15 cellular contexts compared by ENCODE assay signal in genomic region chr4:76767983-76768382, GRCh38.
DNase-seq lines count a peak whose midpoint lies in the region; ATAC-seq and TF ChIP-seq lines count a peak whose summit lies in the region.
"Had no signal": no experiment of that assay in that cellular context is flagged by ENCODE, and none has a peak within 500 bp of the region (broad histone marks: within the 10 kb centered on the region; RNA-seq: fewer than 3 reads in every experiment).

No MANE protein-coding gene starts in this region.

- peak overlapping the region in 1 of 2 experiments; percentile 83; a peak in 2 of 4 replicates for H4K8ac ChIP-seq in IMR-90 (ENCODE audit: low read depth in 2 of 2, low read length in 2 of 2)

- H3K36me3 ChIP-seq in BJ (ENCODE audit: control insufficient read depth, insufficient read depth, low read length), result peaks cover 14% of the 10 kb centered on the region
- H3K36me3 ChIP-seq in IMR-90 (ENCODE audit: control insufficient read depth, insufficient read depth, low read length), result peaks cover 17% of the 10 kb centered on the region
- no peaks in the 10 kb centered on the region for H3K36me3 ChIP-seq in brain microvascular endothelial cell (replicated peaks)
- H3K36me3 ChIP-seq: uterus had no signal

- peak overlapping the region; percentile 90 for H2BK20ac ChIP-seq in IMR-90 (ENCODE audit: low read depth, low read length)

- 0% methylated on average over 1 of the region's 2 CpGs; no CpG with 5 or more reads in 1 of the 2 experiments for WGBS in IMR-90 (ENCODE audit: extremely low coverage in 2 of 2, insufficient read length in 1 of 2), 2 experiments

- no peak for TF ChIP-seq POLR2A in IMR-90 (IDR thresholded peaks at IDR 0.05; ENCODE audit: low read depth, low read length)

- H2AK5ac ChIP-seq in IMR-90 (ENCODE audit: low read depth, low read length), result no peak overlapping the region

- H3K14ac ChIP-seq in IMR-90 (replicated peaks; ENCODE audit: low read depth, low read length), result peak overlapping the region; percentile 73; the same call in 1 of the 2 replicates

- peak overlapping the region; percentile 87 for H3K56ac ChIP-seq in IMR-90 (ENCODE audit: extremely low read depth, insufficient read depth, low read length)

- H3K4me1 ChIP-seq in IMR-90 (ENCODE audit: control insufficient read depth, insufficient read depth, low read length), result peaks cover 28% of the 10 kb centered on the region
- H3K4me1 ChIP-seq: uterus had no signal

- no TSS peak for BruUV-seq in IMR-90 (replicated peaks; lab: Mats Ljungman, UMichigan)

- no peak for TF ChIP-seq RAD21 in IMR-90 (IDR thresholded peaks at IDR 0.05; ENCODE audit: low read length)

- H3K27me3 ChIP-seq in BJ (ENCODE audit: control insufficient read depth, insufficient read depth, low read length) (no peaks in the 10 kb centered on the region), IMR-90 (ENCODE audit: control insufficient read depth, insufficient read depth, low read length) (no peaks in the 10 kb centered on the region), brain microvascular endothelial cell (replicated peaks) (no peaks in the 10 kb centered on the region)
- H3K27me3 ChIP-seq: uterus had no signal

- TF ChIP-seq CTCF in BJ (IDR thresholded peaks at IDR 0.05; ENCODE audit: insufficient read depth, low read depth, low read length) (no peak), IMR-90 (conservative IDR thresholded peaks at IDR 0.05; ENCODE audit: low read depth, low read length) (no peak), brain microvascular endothelial cell (IDR thresholded peaks at IDR 0.05; ENCODE audit: low read depth, low read length, missing control alignments) (no peak), natural killer cell (IDR thresholded peaks at IDR 0.05) (no peak)

- DNase-seq in BJ (ENCODE audit: low read depth) (peak; percentile 70), IMR-90 (peak; percentile 70), brain microvascular endothelial cell (peak; percentile 39), myocyte (ENCODE audit: low read depth) (peak; percentile 22), substantia nigra (lab: John Stamatoyannopoulos, UW) (no peak), natural killer cell (no peak), SHP77 (lab: John Stamatoyannopoulos, UW) (no peak)
- DNase-seq: central memory CD4-positive, alpha-beta T cell; effector memory CD8-positive, alpha-beta T cell; KBM-7; NCI-H1092 treated with DMSO at 0.1 percent for 48 hours; PC-3; uterus had no signal

- no peak overlapping the region; the same call in 1 of the 2 replicates for H3K9ac ChIP-seq in IMR-90 (ENCODE audit: low read depth, low read length)

- H3K27ac Mint-ChIP-seq in natural killer cell, result no peak overlapping the region
- H3K27ac Mint-ChIP-seq: activated T-helper 1 cell treated with anti-CD3 and anti-CD28 coated beads, Interleukin-12 subunit alpha, Interleukin-12 subunit beta, Interleukin-2, Interleukin-4 antibody, amounts not matched to agents 30 ng/mL and 10 ng/mL and 1 ng/mL, durations not matched to agents 14 hours and 24 hours and 36 hours; effector memory CD8-positive, alpha-beta T cell had no signal

- peak overlapping the region; percentile 80; the same call in 1 of the 2 replicates for H3K4ac ChIP-seq in IMR-90 (ENCODE audit: low read depth, low read length)

- no peaks in the 10 kb centered on the region for H3K9me3 Mint-ChIP-seq in natural killer cell
- H3K9me3 Mint-ChIP-seq: activated T-helper 1 cell treated with anti-CD3 and anti-CD28 coated beads, Interleukin-12 subunit alpha, Interleukin-12 subunit beta, Interleukin-2, Interleukin-4 antibody, amounts not matched to agents 30 ng/mL and 10 ng/mL and 1 ng/mL, durations not matched to agents 14 hours and 24 hours and 36 hours; effector memory CD8-positive, alpha-beta T cell had no signal

- intact Hi-C loops in IMR-90 (cut with micrococcal nuclease), result no loop called here
- intact Hi-C loops in natural killer cell (cut with micrococcal nuclease), result no loop called here

- H3K4me3 ChIP-seq in BJ (ENCODE audit: low read depth, low read length), result no peak overlapping the region
- H3K4me3 ChIP-seq in IMR-90 (ENCODE audit: insufficient read depth, low read depth, low read length), result no peak overlapping the region
- no peak overlapping the region for H3K4me3 ChIP-seq in brain microvascular endothelial cell (ENCODE audit: low read depth, low read length)
- H3K4me3 ChIP-seq: uterus had no signal

- H2BK5ac ChIP-seq in IMR-90 (ENCODE audit: low read depth, low read length, poor library complexity, severe bottlenecking), result peak overlapping the region; percentile 95

- H3K27ac ChIP-seq in IMR-90 (ENCODE audit: insufficient read depth, low read length), result peak overlapping the region; percentile 69; the same call in 1 of the 2 replicates
- no peak overlapping the region for H3K27ac ChIP-seq in brain microvascular endothelial cell
- H3K27ac ChIP-seq in substantia nigra (ENCODE audit: low read depth, low read length, poor library complexity, severe bottlenecking), result no peak overlapping the region
- H3K27ac ChIP-seq: uterus had no signal

- peak overlapping the region; percentile 48; the same call in 1 of the 2 replicates for H3K4me2 ChIP-seq in IMR-90 (ENCODE audit: low read depth, low read length)

- H2BK15ac ChIP-seq in IMR-90 (ENCODE audit: low read depth, low read length), result peak overlapping the region; percentile 43; the same call in 1 of the 3 replicates

- H2AFZ ChIP-seq in IMR-90 (replicated peaks; ENCODE audit: low read length, poor library complexity), result no peak overlapping the region

- H2AK9ac ChIP-seq in IMR-90 (replicated peaks; ENCODE audit: low read depth, low read length, poor library complexity), result no peak overlapping the region

- dilution Hi-C loops in IMR-90 (cut with HindIII; ENCODE audit: low sequenced_read_pairs, unreplicated experiment), result no loop called here

- no peaks in the 10 kb centered on the region for H3K9me3 ChIP-seq in IMR-90 (ENCODE audit: control insufficient read depth, insufficient read depth, low read length)
- H3K9me3 ChIP-seq: uterus had no signal

- H3K27me3 Mint-ChIP-seq in natural killer cell (ENCODE audit: low read depth in 2 of 2), result peaks cover 0 to 3% of the 10 kb centered on the region in 2 donors

- in situ Hi-C loops in IMR-90 (cut with MboI; ENCODE audit: low sequenced_read_pairs), result loop anchor here (25.0 kb wide), 1 partner anchor 394 kb away; the partner anchor contains the start of gene CCNG2
- in situ Hi-C loops in brain microvascular endothelial cell (cut with HindIII; ENCODE audit: low pct_ligation_motif_present, low sequenced_read_pairs), result no loop called here

- CTCF ChIA-PET in BJ (lab: Yijun Ruan, JAX), result interaction anchor here (0.5 kb wide), 1 partner anchor 931 kb away, joined by 3 read pairs; no protein-coding TSS in a partner anchor
- CTCF ChIA-PET in IMR-90 (lab: Yijun Ruan, JAX), result no interaction called here

- H4K20me1 ChIP-seq in IMR-90 (ENCODE audit: insufficient read depth, low read length), result no peaks in the 10 kb centered on the region

- peak; percentile 71 for ATAC-seq in IMR-90 (ENCODE audit: low read depth)
- no peak for ATAC-seq in natural killer cell
- ATAC-seq in HG02884 (IDR thresholded peaks at IDR 0.05; ENCODE audit: unreplicated experiment), result no peak
- ATAC-seq: effector memory CD8-positive, alpha-beta T cell; PC-3 had no signal

- no peak overlapping the region for H3K4me3 Mint-ChIP-seq in natural killer cell
- H3K4me3 Mint-ChIP-seq: activated T-helper 1 cell treated with anti-CD3 and anti-CD28 coated beads, Interleukin-12 subunit alpha, Interleukin-12 subunit beta, Interleukin-2, Interleukin-4 antibody, amounts not matched to agents 30 ng/mL and 10 ng/mL and 1 ng/mL, durations not matched to agents 14 hours and 24 hours and 36 hours; effector memory CD8-positive, alpha-beta T cell had no signal

- H3K18ac ChIP-seq in IMR-90 (ENCODE audit: low read depth, low read length), result peak overlapping the region; percentile 85

- POLR2A ChIA-PET in BJ (lab: Charles Lee) (interaction anchor here (0.6 to 0.9 kb wide), 2 partner anchors 161 to 275 kb away, joined by 4 to 5 read pairs; no protein-coding TSS in a partner anchor), IMR-90 (lab: Charles Lee; ENCODE audit: unreplicated experiment) (no interaction called here)

- H3K23ac ChIP-seq in IMR-90 (ENCODE audit: low read depth, low read length), result peak overlapping the region; percentile 92

- H2BK120ac ChIP-seq in IMR-90 (ENCODE audit: low read depth, low read length), result peak overlapping the region; percentile 86

- H3K4me1 Mint-ChIP-seq in natural killer cell, result no peaks in the 10 kb centered on the region

- peaks cover 37 to 70% of the 10 kb centered on the region in 2 experiments for H3K79me1 ChIP-seq in IMR-90 (ENCODE audit: low read depth in 1 of 2, low read length in 2 of 2)

- H3K9me1 ChIP-seq in IMR-90 (ENCODE audit: insufficient read depth, low read length), result peaks cover 14% of the 10 kb centered on the region

- peak overlapping the region; percentile 57; the same call in 1 of the 2 replicates for H4K5ac ChIP-seq in IMR-90 (ENCODE audit: low read depth, low read length)

- no peaks in the 10 kb centered on the region for H3K36me3 Mint-ChIP-seq in natural killer cell

- peak overlapping the region; percentile 57; the same call in 1 of the 2 replicates for H4K91ac ChIP-seq in IMR-90 (ENCODE audit: insufficient read depth, low read depth, low read length)

TF ChIP-seq in IMR-90, 13 proteins besides CTCF, POLR2A, EP300 and RAD21:
- no peak for TF ChIP-seq ELK1 (IDR thresholded peaks at IDR 0.05; ENCODE audit: borderline replicate concordance, low read depth, low read length)
- no peak for TF ChIP-seq MAFK (IDR thresholded peaks at IDR 0.05; ENCODE audit: low read depth, low read length)
- TF ChIP-seq SMC3 (IDR thresholded peaks at IDR 0.05; ENCODE audit: low read depth, low read length), result no peak
- TF ChIP-seq, protein P1, sequence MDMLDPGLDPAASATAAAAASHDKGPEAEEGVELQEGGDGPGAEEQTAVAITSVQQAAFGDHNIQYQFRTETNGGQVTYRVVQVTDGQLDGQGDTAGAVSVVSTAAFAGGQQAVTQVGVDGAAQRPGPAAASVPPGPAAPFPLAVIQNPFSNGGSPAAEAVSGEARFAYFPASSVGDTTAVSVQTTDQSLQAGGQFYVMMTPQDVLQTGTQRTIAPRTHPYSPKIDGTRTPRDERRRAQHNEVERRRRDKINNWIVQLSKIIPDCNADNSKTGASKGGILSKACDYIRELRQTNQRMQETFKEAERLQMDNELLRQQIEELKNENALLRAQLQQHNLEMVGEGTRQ (IDR thresholded peaks at IDR 0.05; ENCODE audit: low read depth, low read length), result no peak
- TF ChIP-seq BHLHE40 (IDR thresholded peaks at IDR 0.05; ENCODE audit: low read depth, low read length), result no peak
- TF ChIP-seq RFX5 (IDR thresholded peaks at IDR 0.05; ENCODE audit: low read depth, low read length), result no peak

Comparison
In these comparisons a context has a peak if more than half of its experiments do, and no peak if none do; other contexts are left out.
1. DNase-seq: peak in BJ (single experiment), IMR-90 (single experiment), brain microvascular endothelial cell (single experiment) and myocyte (single experiment); none in substantia nigra (0 of 49), natural killer cell (single experiment) and SHP77 (0 of 2).